ENCODE assay signal across 33 cellular contexts in the genomic region with DNA sequence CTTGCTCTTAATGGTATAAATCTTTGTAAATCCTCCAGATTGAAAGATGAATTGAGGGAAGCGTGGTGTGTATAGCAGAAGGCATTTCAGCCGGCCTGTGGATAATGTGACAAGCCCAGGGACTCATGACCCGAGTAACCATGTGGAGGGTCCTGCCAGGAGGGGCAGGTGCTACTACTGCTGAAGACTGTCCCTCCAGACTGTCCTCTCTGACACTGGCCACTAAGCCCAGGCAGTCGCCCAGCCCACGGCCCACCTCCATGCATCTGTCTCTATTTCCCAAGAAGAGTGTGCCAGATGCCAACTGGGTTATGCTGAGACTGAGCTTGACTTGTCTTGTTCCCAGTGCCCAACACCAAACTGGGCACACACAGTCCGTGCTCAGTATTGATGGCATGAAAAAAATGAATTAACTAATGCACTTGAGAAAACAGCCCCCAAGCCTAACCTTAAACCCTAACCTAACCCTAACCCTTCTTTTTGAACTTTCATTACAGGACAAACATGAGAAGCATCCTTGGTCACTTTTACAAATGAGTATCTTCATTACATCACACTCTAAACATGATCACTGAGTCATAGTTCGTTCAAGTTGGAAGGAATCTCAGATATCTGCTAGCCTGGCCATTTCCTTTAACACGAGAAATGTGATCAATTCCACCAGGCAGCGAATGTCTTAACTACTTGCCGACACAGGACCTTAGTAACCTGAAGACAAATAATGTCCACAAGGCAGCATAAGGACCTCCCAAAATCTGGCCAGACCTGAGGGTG.
DNase-seq lines count a peak whose midpoint lies in the region; ATAC-seq, FAIRE-seq and TF ChIP-seq lines count a peak whose summit lies in the region.
"Had no signal": no experiment of that assay in that cellular context is flagged by ENCODE, and none has a peak within 500 bp of the region (broad histone marks: within the 10 kb centered on the region; RNA-seq: fewer than 3 reads in every experiment).

No MANE protein-coding gene starts in this region.

- no peak overlapping the region for H2AK5ac ChIP-seq in trophoblast cell (ENCODE audit: low read length)

- FAIRE-seq in astrocyte (lab: Jason Lieb, UNC): no peak
- FAIRE-seq: frontal cortex, G401.6 had no signal

- no peak overlapping the region for H3K23ac ChIP-seq in trophoblast cell (ENCODE audit: low read length)

- no peak for ATAC-seq in HG03095 (IDR thresholded peaks at IDR 0.05; ENCODE audit: unreplicated experiment)
- no peak for ATAC-seq in right cardiac atrium
- ATAC-seq: activated CD4-positive, alpha-beta T cell treated with anti-CD3 and anti-CD28 coated beads for 36 hours; natural killer cell had no signal

- H3K36me3 ChIP-seq in astrocyte (ENCODE audit: insufficient read depth, low read length): no peaks in the 10 kb centered on the region
- no peaks in the 10 kb centered on the region for H3K36me3 ChIP-seq in trophoblast cell (ENCODE audit: control insufficient read depth in 1 of 2, insufficient read depth in 2 of 2, low read length in 2 of 2)
- H3K36me3 ChIP-seq: BLaER1, left ventricle myocardium inferior, upper lobe of left lung had no signal

- intact Hi-C loops in right cardiac atrium (cut with DNase I): no loop called here

- H3K36me3 Mint-ChIP-seq in astrocyte (ENCODE audit: low read depth, unreplicated experiment): no peaks in the 10 kb centered on the region
- H3K36me3 Mint-ChIP-seq: activated naive CD8-positive, alpha-beta T cell treated with anti-CD3 and anti-CD28 coated beads, Interleukin-2, amount 10 ng/mL, durations not matched to agents 7 days and 5 days; brain; immature natural killer cell; natural killer cell had no signal

- no peak overlapping the region for H4K12ac ChIP-seq in trophoblast cell (ENCODE audit: low read depth, low read length)

- H3K4me1 ChIP-seq in astrocyte (ENCODE audit: insufficient read depth, low read length) (no peaks in the 10 kb centered on the region), trophoblast cell (ENCODE audit: control insufficient read depth in 1 of 2, insufficient read depth in 2 of 2, low read length in 2 of 2) (peaks cover 6 to 10% of the 10 kb centered on the region in 2 experiments), right cardiac atrium (ENCODE audit: control insufficient read depth, insufficient read depth, low read length) (no peaks in the 10 kb centered on the region)
- H3K4me1 ChIP-seq: BLaER1 had no signal

- H3K4me3 Mint-ChIP-seq in astrocyte (ENCODE audit: unreplicated experiment): no peak overlapping the region
- H3K4me3 Mint-ChIP-seq: activated CD4-positive, alpha-beta T cell treated with anti-CD3 and anti-CD28 coated beads for 36 hours; activated naive CD8-positive, alpha-beta T cell treated with anti-CD3 and anti-CD28 coated beads, Interleukin-2, amount 10 ng/mL, durations not matched to agents 7 days and 5 days; brain; H9; immature natural killer cell; natural killer cell had no signal

- peaks cover 8% of the 10 kb centered on the region for H3K9me3 Mint-ChIP-seq in astrocyte (ENCODE audit: unreplicated experiment)
- H3K9me3 Mint-ChIP-seq: H9, immature natural killer cell, natural killer cell had no signal

- peaks cover 4% of the 10 kb centered on the region for H3K27me3 Mint-ChIP-seq in astrocyte (ENCODE audit: low read depth, unreplicated experiment)

- no peaks in the 10 kb centered on the region for H3K79me2 ChIP-seq in astrocyte (ENCODE audit: insufficient read depth, low read length)
- no peaks in the 10 kb centered on the region for H3K79me2 ChIP-seq in trophoblast cell (ENCODE audit: control insufficient read depth, insufficient read depth, low read length, poor library complexity)

- H3K79me1 ChIP-seq in trophoblast cell (ENCODE audit: low read length): peaks cover 5% of the 10 kb centered on the region

- H3K9ac ChIP-seq in astrocyte (ENCODE audit: low read length) (no peak overlapping the region), trophoblast cell (ENCODE audit: low read length) (no peak overlapping the region)
- H3K9ac ChIP-seq: BLaER1 had no signal

- H4K20me1 ChIP-seq in astrocyte (ENCODE audit: insufficient read depth, low read length): no peaks in the 10 kb centered on the region
- H4K20me1 ChIP-seq: BLaER1 had no signal

- H3K9me3 ChIP-seq in astrocyte (ENCODE audit: insufficient read depth, low read depth, low read length) (peaks cover 2% of the 10 kb centered on the region), trophoblast cell (ENCODE audit: insufficient read depth, low read depth, low read length) (no peaks in the 10 kb centered on the region), right cardiac atrium (ENCODE audit: control insufficient read depth, low read length) (no peaks in the 10 kb centered on the region)
- H3K9me3 ChIP-seq: upper lobe of left lung had no signal

- WGBS in trophoblast cell (ENCODE audit: extremely low coverage, insufficient coverage, insufficient read length): no CpG with 5 or more reads among the region's 10 CpGs
- 90% methylated on average over 10 of the region's 10 CpGs for WGBS in right cardiac atrium

- H4K8ac ChIP-seq in trophoblast cell (ENCODE audit: low read depth, low read length): no peak overlapping the region

- H3K27ac Mint-ChIP-seq in astrocyte (ENCODE audit: unreplicated experiment): peak overlapping the region; percentile 26
- H3K27ac Mint-ChIP-seq: activated CD4-positive, alpha-beta T cell treated with anti-CD3 and anti-CD28 coated beads for 36 hours; activated naive CD8-positive, alpha-beta T cell treated with anti-CD3 and anti-CD28 coated beads, Interleukin-2, amount 10 ng/mL, durations not matched to agents 7 days and 5 days; H9; immature natural killer cell; natural killer cell had no signal

- DNase-seq in EH (ENCODE audit: low read depth): peak; percentile 17
- peak; percentile 23 for DNase-seq in astrocyte (ENCODE audit: low read depth)
- peak; percentile 40 for DNase-seq in fibroblast of mammary gland (ENCODE audit: low read depth)
- peak in 1 of 2 donors; percentile 69 for DNase-seq in trophoblast cell
- DNase-seq in NCI-H345 treated with DMSO at 0.1 percent for 48 hours (lab: John Stamatoyannopoulos, UW; ENCODE audit: unreplicated experiment): no peak
- no peak for DNase-seq in activated CD4-positive, alpha-beta T cell treated with anti-CD3 and anti-CD28 coated beads for 4 hours
- DNase-seq in right cardiac atrium: no peak
- DNase-seq: activated CD4-positive, alpha-beta T cell treated with anti-CD3 and anti-CD28 coated beads for 36 hours; activated CD8-positive, alpha-beta memory T cell treated with anti-CD3 and anti-CD28 coated beads for 24 hours; activated effector memory CD4-positive, alpha-beta T cell treated with anti-CD3 and anti-CD28 coated beads, Interleukin-2, amount 50 U/mL, for 16 hours; activated naive CD8-positive, alpha-beta T cell treated with anti-CD3 and anti-CD28 coated beads, Interleukin-2, amount 10 ng/mL, durations not matched to agents 7 days and 5 days; DMS153; H9; hippocampal formation; immature natural killer cell; left ventricle myocardium inferior; midbrain; natural killer cell; NCI-H1417 treated with DMSO at 0.1 percent for 48 hours; NCI-H2081; NCI-H2227 treated with DMSO at 0.1 percent for 48 hours; NCI-H69; stimulated activated CD4-positive, alpha-beta T cell treated with anti-CD3 and anti-CD28 coated beads, Interleukin-12 subunit alpha, Interleukin-12 subunit beta, amount 100 ng/mL, for 4 hours; stimulated activated CD4-positive, alpha-beta T cell treated with anti-CD3 and anti-CD28 coated beads, Interleukin-4, amount 100 ng/mL, for 1 hour; substantia nigra; T-helper 2 cell; upper lobe of left lung had no signal

- TF ChIP-seq CTCF in astrocyte (IDR thresholded peaks at IDR 0.05; ENCODE audit: insufficient read depth, low read depth, low read length): no peak
- no peak for TF ChIP-seq CTCF in fibroblast of mammary gland (conservative IDR thresholded peaks at IDR 0.05; ENCODE audit: control insufficient read depth, insufficient read depth, low read depth, low read length)

- no peak overlapping the region for H3K4me3 ChIP-seq in astrocyte (ENCODE audit: insufficient read depth, low read depth, low read length)
- no peak overlapping the region for H3K4me3 ChIP-seq in fibroblast of mammary gland (ENCODE audit: control insufficient read depth, low read depth, low read length)
- H3K4me3 ChIP-seq in trophoblast cell (ENCODE audit: low read depth, low read length): no peak overlapping the region
- no peak overlapping the region for H3K4me3 ChIP-seq in right cardiac atrium (ENCODE audit: low read length)
- H3K4me3 ChIP-seq: BLaER1, left ventricle myocardium inferior, SK-N-MC, upper lobe of left lung had no signal

- no peak overlapping the region for H3K18ac ChIP-seq in trophoblast cell (ENCODE audit: low read length)

- H3K4me2 ChIP-seq in astrocyte (ENCODE audit: low read length) (no peak overlapping the region), trophoblast cell (ENCODE audit: low read length) (no peak overlapping the region)
- H3K4me2 ChIP-seq: BLaER1 had no signal

- H3K4me1 Mint-ChIP-seq in astrocyte (ENCODE audit: low read depth, unreplicated experiment): peaks cover 20% of the 10 kb centered on the region
- H3K4me1 Mint-ChIP-seq: activated CD4-positive, alpha-beta T cell treated with anti-CD3 and anti-CD28 coated beads for 36 hours; activated naive CD8-positive, alpha-beta T cell treated with anti-CD3 and anti-CD28 coated beads, Interleukin-2, amount 10 ng/mL, durations not matched to agents 7 days and 5 days; immature natural killer cell; natural killer cell had no signal

- peak overlapping the region; percentile 5 for H4K91ac ChIP-seq in trophoblast cell (ENCODE audit: low read depth, low read length)

- H2AFZ ChIP-seq in astrocyte (ENCODE audit: low read depth, low read length) (no peak overlapping the region), trophoblast cell (ENCODE audit: insufficient read depth, low read length, poor library complexity) (no peak overlapping the region)

- no peak overlapping the region for H3K4ac ChIP-seq in trophoblast cell (ENCODE audit: low read depth, low read length)

- H3K27ac ChIP-seq in astrocyte (ENCODE audit: low read depth, low read length) (no peak overlapping the region), trophoblast cell (ENCODE audit: low read depth, low read length) (no peak overlapping the region), right cardiac atrium (ENCODE audit: low read length) (no peak overlapping the region)
- H3K27ac ChIP-seq: BLaER1, SK-N-MC, upper lobe of left lung had no signal

- no peak overlapping the region for H2BK12ac ChIP-seq in trophoblast cell (ENCODE audit: low read length)

- H3K27me3 ChIP-seq in astrocyte (ENCODE audit: insufficient read depth, low read length): no peaks in the 10 kb centered on the region
- no peaks in the 10 kb centered on the region for H3K27me3 ChIP-seq in trophoblast cell (ENCODE audit: insufficient read depth, low read length)
- no peaks in the 10 kb centered on the region for H3K27me3 ChIP-seq in right cardiac atrium (ENCODE audit: control insufficient read depth, insufficient read depth)
- H3K27me3 ChIP-seq: BLaER1, upper lobe of left lung had no signal

- no peak overlapping the region for H3K14ac ChIP-seq in trophoblast cell (ENCODE audit: low read length)

- no peak overlapping the region for H2BK120ac ChIP-seq in trophoblast cell (ENCODE audit: insufficient read depth, low read length, poor library complexity)

- no peak overlapping the region for H2BK5ac ChIP-seq in trophoblast cell (ENCODE audit: low read depth, low read length, poor library complexity)

Comparison
In these comparisons a context has a peak if more than half of its experiments do, and no peak if none do; other contexts are left out.
1. DNase-seq: peak in EH (single experiment), astrocyte (single experiment) and fibroblast of mammary gland (single experiment); none in NCI-H345 treated with DMSO at 0.1 percent for 48 hours (single experiment), activated CD4-positive, alpha-beta T cell treated with anti-CD3 and anti-CD28 coated beads for 4 hours (0 of 2) and right cardiac atrium (0 of 3).